In the genomic region with DNA sequence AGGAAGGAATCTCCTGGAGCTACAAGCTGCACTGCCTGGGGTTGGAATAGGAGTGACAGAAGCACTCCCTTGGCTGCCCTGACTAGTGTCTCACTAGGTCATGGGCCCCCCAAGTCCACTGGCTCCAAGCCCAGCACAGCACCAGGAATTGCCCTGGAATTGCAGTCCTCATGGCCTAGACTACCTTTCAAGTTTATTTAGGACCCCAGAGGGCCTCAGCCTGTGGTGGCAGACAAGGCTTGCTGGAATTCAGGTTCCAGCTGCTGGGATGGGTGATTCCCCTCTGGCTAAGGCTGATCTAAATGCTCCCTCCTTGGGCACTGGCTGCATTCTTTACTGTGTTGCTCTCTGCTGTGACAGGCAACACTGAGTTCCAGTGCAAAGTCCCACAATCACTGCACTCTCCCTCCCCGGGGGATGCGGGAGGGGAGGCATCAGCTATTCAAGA, we compare ENCODE assay signal across 14 cellular contexts. TPM values are rescaled to one million over a fixed set of nuclear protein-coding genes. Genes with fewer than 3 reads are reported as not detected.
DNase-seq lines count a peak whose midpoint lies in the region; ATAC-seq and TF ChIP-seq lines count a peak whose summit lies in the region.
"Had no signal": no experiment of that assay in that cellular context is flagged by ENCODE, and none has a peak within 500 bp of the region (broad histone marks: within the 10 kb centered on the region; RNA-seq: fewer than 3 reads in every experiment).

No MANE protein-coding gene starts in this region.

- TF ChIP-seq EP300 in sigmoid colon (IDR thresholded peaks at IDR 0.05) = no peak

- no peak overlapping the region for H3K4me3 ChIP-seq in sigmoid colon
- H3K4me3 ChIP-seq: GM12878 had no signal

- no peaks in the 10 kb centered on the region for H3K27me3 Mint-ChIP-seq in activated CD4-positive, alpha-beta T cell treated with anti-CD3 and anti-CD28 coated beads for 36 hours
- H3K27me3 Mint-ChIP-seq: activated CD8-positive, alpha-beta T cell treated with anti-CD3 and anti-CD28 coated beads for 36 hours; CD4-positive, alpha-beta T cell had no signal

- H3K27me3 ChIP-seq in sigmoid colon = no peaks in the 10 kb centered on the region

- H3K36me3 Mint-ChIP-seq in activated CD4-positive, alpha-beta T cell treated with anti-CD3 and anti-CD28 coated beads for 36 hours (ENCODE audit: low read depth) = peaks cover 34% of the 10 kb centered on the region

- WGBS in sigmoid colon, 2 donors = 57 to 87% methylated on average over 2 of the region's 2 CpGs

- POLR2A ChIA-PET in activated CD4-positive, alpha-beta T cell treated with anti-CD3 and anti-CD28 coated beads for 36 hours (lab: Charles Lee) = no interaction called here

- no peaks in the 10 kb centered on the region for H3K9me3 Mint-ChIP-seq in activated CD4-positive, alpha-beta T cell treated with anti-CD3 and anti-CD28 coated beads for 36 hours (ENCODE audit: low read depth)
- H3K9me3 Mint-ChIP-seq: activated CD8-positive, alpha-beta T cell treated with anti-CD3 and anti-CD28 coated beads for 36 hours; CD4-positive, alpha-beta T cell had no signal

- CTCF ChIA-PET in activated CD4-positive, alpha-beta T cell treated with anti-CD3 and anti-CD28 coated beads for 36 hours (lab: Charles Lee) = no interaction called here

- H3K9me3 ChIP-seq in sigmoid colon = no peaks in the 10 kb centered on the region

- intact Hi-C loops in left cardiac atrium (cut with DNase I) (no loop called here), sigmoid colon (cut with DNase I) (no loop called here)
- intact Hi-C loops in activated CD4-positive, alpha-beta T cell treated with anti-CD3 and anti-CD28 coated beads for 36 hours (cut with DNase I, micrococcal nuclease) = no loop called here

- H3K27ac Mint-ChIP-seq in activated CD4-positive, alpha-beta T cell treated with anti-CD3 and anti-CD28 coated beads for 36 hours = no peak overlapping the region
- H3K27ac Mint-ChIP-seq: activated CD8-positive, alpha-beta T cell treated with anti-CD3 and anti-CD28 coated beads for 36 hours; CD4-positive, alpha-beta T cell had no signal

- TF ChIP-seq POLR2A in sigmoid colon (IDR thresholded peaks at IDR 0.05) = no peak

- peak; percentile 63 to 67 for ATAC-seq in left cardiac atrium
- no peak for ATAC-seq in activated CD4-positive, alpha-beta T cell treated with anti-CD3 and anti-CD28 coated beads for 36 hours
- ATAC-seq: activated CD8-positive, alpha-beta T cell treated with anti-CD3 and anti-CD28 coated beads for 36 hours; esophagus mucosa; GM12878 had no signal

- H3K4me3 Mint-ChIP-seq in activated CD4-positive, alpha-beta T cell treated with anti-CD3 and anti-CD28 coated beads for 36 hours = no peak overlapping the region
- H3K4me3 Mint-ChIP-seq: activated CD8-positive, alpha-beta T cell treated with anti-CD3 and anti-CD28 coated beads for 36 hours; CD4-positive, alpha-beta T cell had no signal

- peaks cover 0 to 17% (median 11%) of the 10 kb centered on the region in 4 donors for H3K4me1 ChIP-seq in sigmoid colon

- peak; percentile 63 for DNase-seq in ELF-1 (ENCODE audit: low read depth, low spot score)
- DNase-seq in left cardiac atrium = no peak
- DNase-seq in sigmoid colon = no peak
- no peak for DNase-seq in GM19238 (ENCODE audit: insufficient read length, low spot score)
- no peak for DNase-seq in retina
- no peak for DNase-seq in AG08396 (ENCODE audit: low spot score)
- DNase-seq in activated CD4-positive, alpha-beta T cell treated with anti-CD3 and anti-CD28 coated beads for 36 hours = no peak
- DNase-seq: activated CD8-positive, alpha-beta T cell treated with anti-CD3 and anti-CD28 coated beads for 36 hours; CD4-positive, alpha-beta T cell; KBM-7; NCI-H226 had no signal

- no peak for TF ChIP-seq CTCF in sigmoid colon (IDR thresholded peaks at IDR 0.05)

- peaks cover 3% of the 10 kb centered on the region for H3K4me1 Mint-ChIP-seq in activated CD4-positive, alpha-beta T cell treated with anti-CD3 and anti-CD28 coated beads for 36 hours

- H3K36me3 ChIP-seq in sigmoid colon = peaks cover 15 to 84% (median 24%) of the 10 kb centered on the region in 4 donors

- H3K27ac ChIP-seq in angular gyrus (ENCODE audit: low read depth, low read length) = peak overlapping the region; percentile 93
- H3K27ac ChIP-seq in sigmoid colon = peak overlapping the region; percentile 53 to 62 (median 58)

RNA-seq across cellular contexts. Expression of a gene that starts 14.0 kb away (rescaled TPM):
- total RNA-seq in left cardiac atrium = 10 to 100 TPM; 32.5 to 51.5 TPM
- 10 to 100 TPM; 14.7 to 32.3 (median 17.1) TPM for total RNA-seq in sigmoid colon
- polyA plus RNA-seq in sigmoid colon = 100 to 1,000 TPM in 1 of 3 donors, 10 to 100 TPM in 2; 23.0 to 142 (median 70.9) TPM
- 10 to 100 TPM; 20.5 to 21.8 TPM for total RNA-seq in activated CD4-positive, alpha-beta T cell treated with anti-CD3 and anti-CD28 coated beads for 36 hours

RNA-seq across cellular contexts. Expression of a gene that starts 14.3 kb away (rescaled TPM):
- 100 to 1,000 TPM; 104 to 125 TPM for total RNA-seq in left cardiac atrium
- 10 to 100 TPM; 46.8 to 68.1 (median 49.1) TPM for total RNA-seq in sigmoid colon
- polyA plus RNA-seq in sigmoid colon = 10 to 100 TPM; 17.0 to 76.5 (median 45.0) TPM
- total RNA-seq in activated CD4-positive, alpha-beta T cell treated with anti-CD3 and anti-CD28 coated beads for 36 hours = 10 to 100 TPM; 22.5 to 25.6 TPM
